14 cellular contexts compared by ENCODE assay signal in the genomic region with DNA sequence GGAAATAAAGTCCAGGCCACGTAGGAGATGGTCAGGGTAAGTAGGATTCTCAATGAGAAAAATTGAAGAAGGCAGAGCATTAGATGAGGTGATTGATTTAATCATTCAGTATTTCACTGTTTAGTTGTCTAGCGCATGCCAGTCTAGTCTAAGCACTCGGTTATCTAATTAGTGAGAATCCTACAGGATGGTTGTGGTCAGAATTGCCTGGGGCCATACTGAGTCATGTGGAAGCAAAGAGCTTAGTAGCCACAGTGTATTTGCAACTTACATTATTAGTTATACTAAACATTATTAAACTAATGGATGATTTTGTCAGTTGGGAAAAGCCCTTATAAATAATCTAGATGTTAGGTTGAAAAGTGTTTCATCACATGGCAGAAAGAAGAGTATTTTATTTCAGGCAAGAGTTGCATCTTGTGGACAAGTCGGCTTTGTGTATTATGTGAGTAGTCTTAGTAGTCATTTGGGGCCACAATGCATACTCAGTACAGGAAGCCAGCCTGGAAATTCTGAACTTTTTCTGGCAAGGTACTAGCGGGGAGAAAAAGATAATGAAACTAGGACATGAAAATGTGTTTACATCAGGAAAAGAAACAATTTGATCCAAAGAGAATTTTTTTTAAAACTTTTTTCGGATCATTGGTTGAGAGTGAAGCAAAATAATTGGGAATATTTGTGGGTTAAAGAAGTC. TPM values are rescaled to one million over a fixed set of nuclear protein-coding genes. Genes with fewer than 3 reads are reported as not detected.
DNase-seq lines count a peak whose midpoint lies in the region; ATAC-seq and TF ChIP-seq lines count a peak whose summit lies in the region.
"Had no signal": no experiment of that assay in that cellular context is flagged by ENCODE, and none has a peak within 500 bp of the region (broad histone marks: within the 10 kb centered on the region; RNA-seq: fewer than 3 reads in every experiment).

No MANE protein-coding gene starts in this region.

- H3K36me3 ChIP-seq in adrenal gland (replicated peaks in 1 of 2) (peaks cover 0 to 4% of the 10 kb centered on the region in 2 donors), thoracic aorta (no peaks in the 10 kb centered on the region)

- peak overlapping the region; percentile 30 for H3K27ac Mint-ChIP-seq in activated T-cell treated with anti-CD3 and anti-CD28 coated beads, Interleukin-2, amount 50 U/mL, for 72 hours
- H3K27ac Mint-ChIP-seq: activated T-cell treated with anti-CD3 and anti-CD28 coated beads, Interleukin-2, amount 50 U/mL, for 24 hours had no signal

- H3K4me3 Mint-ChIP-seq in activated T-cell treated with anti-CD3 and anti-CD28 coated beads, Interleukin-2, amount 50 U/mL, for 72 hours: peak overlapping the region in 1 of 2 donors; percentile 54
- H3K4me3 Mint-ChIP-seq in activated T-cell treated with anti-CD3 and anti-CD28 coated beads, Interleukin-2, amount 50 U/mL, for 4 hours: no peak overlapping the region
- H3K4me3 Mint-ChIP-seq: activated T-cell treated with anti-CD3 and anti-CD28 coated beads, Interleukin-2, amount 50 U/mL, for 24 hours had no signal

- H3K27me3 Mint-ChIP-seq in activated T-cell treated with anti-CD3 and anti-CD28 coated beads, Interleukin-2, amount 50 U/mL, for 72 hours (ENCODE audit: low read depth): no peaks in the 10 kb centered on the region
- H3K27me3 Mint-ChIP-seq in activated T-cell treated with anti-CD3 and anti-CD28 coated beads, Interleukin-2, amount 50 U/mL, for 4 hours (ENCODE audit: low read depth): no peaks in the 10 kb centered on the region
- H3K27me3 Mint-ChIP-seq: activated T-cell treated with anti-CD3 and anti-CD28 coated beads, Interleukin-2, amount 50 U/mL, for 24 hours had no signal

- peaks cover 3 to 8% of the 10 kb centered on the region in 2 donors for H3K36me3 Mint-ChIP-seq in activated T-cell treated with anti-CD3 and anti-CD28 coated beads, Interleukin-2, amount 50 U/mL, for 72 hours (ENCODE audit: insufficient read depth in 2 of 2)
- peaks cover 27% of the 10 kb centered on the region for H3K36me3 Mint-ChIP-seq in activated T-cell treated with anti-CD3 and anti-CD28 coated beads, Interleukin-2, amount 50 U/mL, for 4 hours (ENCODE audit: insufficient read depth)

- WGBS in adrenal gland, 4 donors: 64 to 80% (median 76%) methylated on average over 6 of the region's 6 CpGs

- H3K9me3 ChIP-seq in adrenal gland (replicated peaks in 1 of 3): no peaks in the 10 kb centered on the region
- H3K9me3 ChIP-seq in thoracic aorta: no peaks in the 10 kb centered on the region

- TF ChIP-seq CTCF in adrenal gland (IDR thresholded peaks at IDR 0.05): no peak
- no peak for TF ChIP-seq CTCF in thoracic aorta (IDR thresholded peaks at IDR 0.05)
- TF ChIP-seq CTCF in GM13976 (IDR thresholded peaks at IDR 0.05; ENCODE audit: borderline replicate concordance, control extremely low read depth, extremely low read depth, insufficient read depth, missing control alignments): no peak

- ATAC-seq in activated T-cell treated with anti-CD3 and anti-CD28 coated beads, Interleukin-2, amount 50 U/mL, for 72 hours (replicated peaks in 1 of 2): peak in 1 of 2 donors; percentile 29
- ATAC-seq in activated T-cell treated with anti-CD3 and anti-CD28 coated beads, Interleukin-2, amount 50 U/mL, for 4 hours: no peak
- ATAC-seq in thoracic aorta (ENCODE audit: insufficient number of reproducible peaks, low FRiP score, low read depth) (no peak), GM18858 (IDR thresholded peaks at IDR 0.05; ENCODE audit: unreplicated experiment) (no peak), HG03139 (IDR thresholded peaks at IDR 0.05; ENCODE audit: unreplicated experiment) (no peak)

- H3K4me3 ChIP-seq in adrenal gland (no peak overlapping the region), thoracic aorta (no peak overlapping the region)

- no peak for DNase-seq in activated T-cell treated with anti-CD3 and anti-CD28 coated beads, Interleukin-2, amount 50 U/mL, for 72 hours
- no peak for DNase-seq in activated T-cell treated with anti-CD3 and anti-CD28 coated beads, Interleukin-2, amount 50 U/mL, for 4 hours
- DNase-seq in adrenal gland (peak in 1 of 7 donors; percentile 14), foreskin melanocyte (peak; percentile 92), thoracic aorta (ENCODE audit: low spot score) (no peak), GM13976 (ENCODE audit: low spot score) (no peak)
- DNase-seq: activated T-cell treated with anti-CD3 and anti-CD28 coated beads, Interleukin-2, amount 50 U/mL, for 24 hours; AML-193; cerebellar nuclear complex; NCI-H2171 had no signal

- in situ Hi-C loops in GM13976 (cut with MboI; ENCODE audit: low sequenced_read_pairs, unreplicated experiment): no loop called here

- H3K9me3 Mint-ChIP-seq in activated T-cell treated with anti-CD3 and anti-CD28 coated beads, Interleukin-2, amount 50 U/mL, for 72 hours: no peaks in the 10 kb centered on the region
- H3K9me3 Mint-ChIP-seq in activated T-cell treated with anti-CD3 and anti-CD28 coated beads, Interleukin-2, amount 50 U/mL, for 4 hours: no peaks in the 10 kb centered on the region
- H3K9me3 Mint-ChIP-seq: activated T-cell treated with anti-CD3 and anti-CD28 coated beads, Interleukin-2, amount 50 U/mL, for 24 hours had no signal

- H3K4me1 ChIP-seq in adrenal gland (replicated peaks in 1 of 2): peaks cover 16 to 45% of the 10 kb centered on the region in 2 donors
- peaks cover 44 to 77% of the 10 kb centered on the region in 2 donors for H3K4me1 ChIP-seq in thoracic aorta (ENCODE audit: control insufficient read depth in 1 of 2, low read depth in 2 of 2)

- peak overlapping the region in 4 of 5 donors; percentile 1 to 32 (median 22) for H3K27ac ChIP-seq in adrenal gland
- H3K27ac ChIP-seq in thoracic aorta: peak overlapping the region; percentile 16 to 70
- H3K27ac ChIP-seq: hepatocyte, KMS-11 had no signal

- peaks cover 15% of the 10 kb centered on the region for H3K4me1 Mint-ChIP-seq in activated T-cell treated with anti-CD3 and anti-CD28 coated beads, Interleukin-2, amount 50 U/mL, for 72 hours (ENCODE audit: low read depth)
- peaks cover 19% of the 10 kb centered on the region for H3K4me1 Mint-ChIP-seq in activated T-cell treated with anti-CD3 and anti-CD28 coated beads, Interleukin-2, amount 50 U/mL, for 4 hours (ENCODE audit: low read depth)

- intact Hi-C loops in adrenal gland (cut with DNase I): no loop called here

- H3K27me3 ChIP-seq in adrenal gland (no peaks in the 10 kb centered on the region), thoracic aorta (replicated peaks; ENCODE audit: insufficient read depth) (no peaks in the 10 kb centered on the region)
- H3K27me3 ChIP-seq: hepatocyte had no signal

- TF ChIP-seq POLR2A in adrenal gland (IDR thresholded peaks at IDR 0.05): no peak

RNA-seq across cellular contexts. Expression of gene CPEB2, which starts 31.9 kb away (rescaled TPM):
- total RNA-seq in activated T-cell treated with anti-CD3 and anti-CD28 coated beads, Interleukin-2, amount 50 U/mL, for 72 hours: 10 to 100 TPM; 13.5 to 14.5 TPM
- total RNA-seq in activated T-cell treated with anti-CD3 and anti-CD28 coated beads, Interleukin-2, amount 50 U/mL, for 4 hours: 1 to 10 TPM; 4.8 to 8.7 (median 8.2) TPM
- 10 to 100 TPM in 5 of 8 donors, 1 to 10 TPM in 3; 6.3 to 15.8 (median 11.6) TPM for total RNA-seq in adrenal gland
- 1 to 10 TPM; 3.2 to 6.2 (median 5.9) TPM for polyA plus RNA-seq in adrenal gland
- total RNA-seq in thoracic aorta: 10 to 100 TPM; 31.0 to 33.4 TPM
